Comparison of ENCODE assay signal across 8 cellular contexts in the genomic region with DNA sequence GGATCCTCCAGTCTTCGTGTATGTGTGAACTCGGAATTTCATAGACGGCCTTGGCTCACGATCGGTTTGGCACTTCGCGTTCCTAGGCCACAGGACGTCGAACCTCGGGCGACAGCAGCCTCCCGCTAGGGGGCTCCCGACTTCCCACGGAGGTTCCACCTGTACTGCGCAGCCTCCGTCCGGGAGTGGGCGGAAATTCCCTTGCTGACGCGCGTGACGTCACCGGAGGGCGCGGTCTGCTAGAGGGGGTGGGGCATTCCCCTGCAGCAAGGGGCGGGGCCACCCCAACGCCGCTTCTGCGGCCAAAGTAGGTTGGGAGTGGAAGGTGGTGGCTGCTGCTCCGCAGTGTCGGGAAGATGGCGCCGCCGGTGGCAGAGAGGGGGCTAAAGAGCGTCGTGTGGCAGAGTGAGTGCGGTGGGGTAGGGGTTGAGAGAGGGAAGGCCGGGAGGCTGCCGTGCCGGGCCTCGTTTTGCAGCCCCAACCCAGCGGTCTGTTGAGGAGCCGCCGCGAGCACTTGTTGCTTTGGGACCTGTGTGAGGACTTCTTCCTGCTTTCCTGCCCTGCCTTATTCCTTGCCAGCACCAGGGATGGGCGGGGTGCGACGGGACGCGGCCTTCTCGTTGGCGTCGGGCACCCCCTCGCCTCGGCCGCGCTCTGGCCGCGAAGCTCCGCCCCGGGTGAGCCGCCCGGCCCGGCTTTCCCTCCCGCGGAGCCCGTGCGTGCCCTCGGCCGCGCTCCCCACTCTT. TPM values are rescaled to one million over a fixed set of nuclear protein-coding genes. Genes with fewer than 3 reads are reported as not detected.
DNase-seq lines count a peak whose midpoint lies in the region; ATAC-seq and TF ChIP-seq lines count a peak whose summit lies in the region.

A gene with protein sequence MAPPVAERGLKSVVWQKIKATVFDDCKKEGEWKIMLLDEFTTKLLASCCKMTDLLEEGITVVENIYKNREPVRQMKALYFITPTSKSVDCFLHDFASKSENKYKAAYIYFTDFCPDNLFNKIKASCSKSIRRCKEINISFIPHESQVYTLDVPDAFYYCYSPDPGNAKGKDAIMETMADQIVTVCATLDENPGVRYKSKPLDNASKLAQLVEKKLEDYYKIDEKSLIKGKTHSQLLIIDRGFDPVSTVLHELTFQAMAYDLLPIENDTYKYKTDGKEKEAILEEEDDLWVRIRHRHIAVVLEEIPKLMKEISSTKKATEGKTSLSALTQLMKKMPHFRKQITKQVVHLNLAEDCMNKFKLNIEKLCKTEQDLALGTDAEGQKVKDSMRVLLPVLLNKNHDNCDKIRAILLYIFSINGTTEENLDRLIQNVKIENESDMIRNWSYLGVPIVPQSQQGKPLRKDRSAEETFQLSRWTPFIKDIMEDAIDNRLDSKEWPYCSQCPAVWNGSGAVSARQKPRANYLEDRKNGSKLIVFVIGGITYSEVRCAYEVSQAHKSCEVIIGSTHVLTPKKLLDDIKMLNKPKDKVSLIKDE (plus strand): TSS at position 293 of the 746 bp plus-strand sequence. CDS start 64 bp downstream, at position 357.

- H3K79me1 ChIP-seq in IMR-90 (ENCODE audit: low read depth in 1 of 2, low read length in 2 of 2): peaks cover 17 to 29% of the 10 kb centered on the region in 2 experiments; a peak in 3 of 4 replicates

- H3K4ac ChIP-seq in IMR-90 (ENCODE audit: low read depth, low read length): peak within 1 kb of the TSS; percentile 80

- TF ChIP-seq CTCF in IMR-90 (conservative IDR thresholded peaks at IDR 0.05; ENCODE audit: low read depth, low read length) (peak; percentile 95), epithelial cell of esophagus (IDR thresholded peaks at IDR 0.05; ENCODE audit: insufficient read depth, low read depth, low read length, missing control alignments) (peak; percentile 93)

- H2AFZ ChIP-seq in IMR-90 (replicated peaks; ENCODE audit: low read length, poor library complexity): peak within 1 kb of the TSS; percentile 97

- H3K4me3 ChIP-seq in IMR-90 (ENCODE audit: insufficient read depth, low read depth, low read length) (peak within 1 kb of the TSS; percentile 76), epithelial cell of esophagus (ENCODE audit: low read length) (peak within 1 kb of the TSS; percentile 73)

- peak within 1 kb of the TSS; percentile 78 for H4K91ac ChIP-seq in IMR-90 (ENCODE audit: insufficient read depth, low read depth, low read length)

- H3K4me1 ChIP-seq in IMR-90 (ENCODE audit: control insufficient read depth, insufficient read depth, low read length): no peaks in the 10 kb centered on the region

- H2AK5ac ChIP-seq in IMR-90 (ENCODE audit: low read depth, low read length): peak within 1 kb of the TSS; percentile 53

- peak within 1 kb of the TSS; percentile 59 for H3K23ac ChIP-seq in IMR-90 (ENCODE audit: low read depth, low read length)

- H2BK120ac ChIP-seq in IMR-90 (ENCODE audit: low read depth, low read length): peak within 1 kb of the TSS; percentile 84

- peak within 1 kb of the TSS; percentile 39; the same call in 1 of the 3 replicates for H2BK15ac ChIP-seq in IMR-90 (ENCODE audit: low read depth, low read length)

- dilution Hi-C loops in IMR-90 (cut with HindIII; ENCODE audit: low sequenced_read_pairs, unreplicated experiment): no loop called here

- peak within 1 kb of the TSS; percentile 86 for H3K27ac ChIP-seq in IMR-90 (ENCODE audit: insufficient read depth, low read length)

- peaks cover 4% of the 10 kb centered on the region; the same call in 1 of the 2 replicates for H3K27me3 ChIP-seq in IMR-90 (ENCODE audit: control insufficient read depth, insufficient read depth, low read length)

- H3K18ac ChIP-seq in IMR-90 (ENCODE audit: low read depth, low read length): peak within 1 kb of the TSS; percentile 68

- H4K8ac ChIP-seq in IMR-90 (ENCODE audit: low read depth in 2 of 2, low read length in 2 of 2): peak within 1 kb of the TSS; percentile 27 to 94

- CTCF ChIA-PET in IMR-90 (lab: Yijun Ruan, JAX): interaction anchor here (1.2 kb wide), 1 partner anchor 9 kb away, joined by 5 read pairs; no protein-coding TSS in a partner anchor

- ATAC-seq in GM21526 (IDR thresholded peaks at IDR 0.05; ENCODE audit: low FRiP score, unreplicated experiment) (peak; percentile 85), IMR-90 (ENCODE audit: low read depth) (peak; percentile 95)

- 0 out of 2 replicates have a peak, but pooled peaks cover 2% of the 10 kb centered on the region for H3K9me1 ChIP-seq in IMR-90 (ENCODE audit: insufficient read depth, low read length)

- peak within 1 kb of the TSS; percentile 81; the same call in 1 of the 2 replicates for H2BK20ac ChIP-seq in IMR-90 (ENCODE audit: low read depth, low read length)

- peak within 1 kb of the TSS; percentile 86 for H3K9ac ChIP-seq in IMR-90 (ENCODE audit: low read depth, low read length)

- intact Hi-C loops in IMR-90 (cut with micrococcal nuclease): loop anchor here (1.0 to 2.0 kb wide), 3 partner anchors 24 to 150 kb away; a partner anchor contains a TSS

- H3K36me3 ChIP-seq in IMR-90 (ENCODE audit: control insufficient read depth, insufficient read depth, low read length): peaks cover 3% of the 10 kb centered on the region; the same call in 1 of the 2 replicates

- peak within 1 kb of the TSS; percentile 96 for H2AK9ac ChIP-seq in IMR-90 (replicated peaks; ENCODE audit: low read depth, low read length, poor library complexity)

- peak within 1 kb of the TSS; percentile 94 for H3K56ac ChIP-seq in IMR-90 (ENCODE audit: extremely low read depth, insufficient read depth, low read length)

- H4K5ac ChIP-seq in IMR-90 (ENCODE audit: low read depth, low read length): peak within 1 kb of the TSS; percentile 76

- DNase-seq in DMS114 treated with DMSO at 0.1 percent for 48 hours (lab: John Stamatoyannopoulos, UW; ENCODE audit: unreplicated experiment) (peak; percentile 91), IMR-90 (peak; percentile 98), OCI-M1 (lab: John Stamatoyannopoulos, UW) (peak; percentile 99), activated T-cell treated with anti-CD3 and anti-CD28 coated beads for 4 hours (peak; percentile 100), epithelial cell of esophagus (ENCODE audit: low read depth) (peak; percentile 98), mucosa of gallbladder (ENCODE audit: low spot score) (peak; percentile 98)
- peak; percentile 100 for DNase-seq in stimulated activated CD8-positive, alpha-beta memory T cell treated with anti-CD3 and anti-CD28 coated beads, Interleukin-4, amount 100 ng/mL, for 48 hours

- H3K4me2 ChIP-seq in IMR-90 (ENCODE audit: low read depth, low read length): peak within 1 kb of the TSS; percentile 79

- POLR2A ChIA-PET in IMR-90 (lab: Charles Lee; ENCODE audit: unreplicated experiment): interaction anchor here (0.6 to 0.7 kb wide), 4 partner anchors 46 to 625 kb away, joined by 3 to 10 read pairs (median 3); no protein-coding TSS in a partner anchor

- in situ Hi-C loops in IMR-90 (cut with MboI; ENCODE audit: low sequenced_read_pairs): loop anchor here (5.0 kb wide), 1 partner anchor 54 kb away; a partner anchor contains a TSS

- peak within 1 kb of the TSS; percentile 84 for H3K14ac ChIP-seq in IMR-90 (replicated peaks; ENCODE audit: low read depth, low read length)

- TF ChIP-seq RAD21 in IMR-90 (IDR thresholded peaks at IDR 0.05; ENCODE audit: low read length): peak; percentile 49

- peaks cover 6% of the 10 kb centered on the region; the same call in 1 of the 2 replicates for H4K20me1 ChIP-seq in IMR-90 (ENCODE audit: insufficient read depth, low read length)

- no TSS peak for BruUV-seq in IMR-90 (replicated peaks; lab: Mats Ljungman, UMichigan)

- peak within 1 kb of the TSS; percentile 85 for H2BK5ac ChIP-seq in IMR-90 (ENCODE audit: low read depth, low read length, poor library complexity, severe bottlenecking)

- TF ChIP-seq POLR2A in IMR-90 (IDR thresholded peaks at IDR 0.05; ENCODE audit: low read depth, low read length): peak; percentile 92

- H3K9me3 ChIP-seq in IMR-90 (ENCODE audit: control insufficient read depth, insufficient read depth, low read length): no peaks in the 10 kb centered on the region

- 3% methylated on average over 34 of the region's 71 CpGs; no CpG with 5 or more reads in 1 of the 2 experiments for WGBS in IMR-90 (ENCODE audit: extremely low coverage in 2 of 2, insufficient read length in 1 of 2), 2 experiments

TF ChIP-seq in IMR-90, 13 proteins besides CTCF, POLR2A, EP300 and RAD21:
- TF ChIP-seq CHD1 (IDR thresholded peaks at IDR 0.05; ENCODE audit: low read depth, low read length) (no peak; the same call in 1 of the 2 replicates), MAZ (IDR thresholded peaks at IDR 0.05; ENCODE audit: borderline replicate concordance, low read depth, low read length) (peak; percentile 94), BHLHE40 (IDR thresholded peaks at IDR 0.05; ENCODE audit: low read depth, low read length) (0 out of 2 replicates have a peak, but pooled peaks have one; percentile 8), FOS (IDR thresholded peaks at IDR 0.05; ENCODE audit: low read depth, low read length) (peak; percentile 34), MAFK (IDR thresholded peaks at IDR 0.05; ENCODE audit: low read depth, low read length) (no peak), RCOR1 (IDR thresholded peaks at IDR 0.05; ENCODE audit: insufficient replicate concordance, low read length) (peak; percentile 62), SMC3 (IDR thresholded peaks at IDR 0.05; ENCODE audit: low read depth, low read length) (peak; percentile 53)
- TF ChIP-seq, protein P1, sequence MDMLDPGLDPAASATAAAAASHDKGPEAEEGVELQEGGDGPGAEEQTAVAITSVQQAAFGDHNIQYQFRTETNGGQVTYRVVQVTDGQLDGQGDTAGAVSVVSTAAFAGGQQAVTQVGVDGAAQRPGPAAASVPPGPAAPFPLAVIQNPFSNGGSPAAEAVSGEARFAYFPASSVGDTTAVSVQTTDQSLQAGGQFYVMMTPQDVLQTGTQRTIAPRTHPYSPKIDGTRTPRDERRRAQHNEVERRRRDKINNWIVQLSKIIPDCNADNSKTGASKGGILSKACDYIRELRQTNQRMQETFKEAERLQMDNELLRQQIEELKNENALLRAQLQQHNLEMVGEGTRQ (IDR thresholded peaks at IDR 0.05; ENCODE audit: low read depth, low read length): 0 out of 2 replicates have a peak, but pooled peaks have one; percentile 2

RNA-seq across cellular contexts. Expression of the gene that starts here (rescaled TPM):
- total RNA-seq in IMR-90 (2012; rRNA removed) (19.7 and 38.3 TPM in 2 replicates), mucosa of gallbladder (73.8 TPM)
- polyA plus RNA-seq in IMR-90 (2012; rRNA removed): 14.2 and 19.1 TPM in 2 replicates
- 2.3 and 4.0 TPM in 2 replicates for polyA plus RNA-seq in IMR-90 (2012; cell fraction: cytosol; rRNA removed)
- 13.0 and 19.9 TPM in 2 replicates for polyA plus RNA-seq in IMR-90 (2012; cell fraction: nucleus; rRNA removed; ENCODE audit: low replicate concordance)

Comparison
In these comparisons a context has a peak if more than half of its experiments do, and no peak if none do; other contexts are left out.
1. Peak in every context shown above with its lines: DNase-seq, ATAC-seq, H3K4me3 ChIP-seq and H3K27ac ChIP-seq.